In the genomic region with DNA sequence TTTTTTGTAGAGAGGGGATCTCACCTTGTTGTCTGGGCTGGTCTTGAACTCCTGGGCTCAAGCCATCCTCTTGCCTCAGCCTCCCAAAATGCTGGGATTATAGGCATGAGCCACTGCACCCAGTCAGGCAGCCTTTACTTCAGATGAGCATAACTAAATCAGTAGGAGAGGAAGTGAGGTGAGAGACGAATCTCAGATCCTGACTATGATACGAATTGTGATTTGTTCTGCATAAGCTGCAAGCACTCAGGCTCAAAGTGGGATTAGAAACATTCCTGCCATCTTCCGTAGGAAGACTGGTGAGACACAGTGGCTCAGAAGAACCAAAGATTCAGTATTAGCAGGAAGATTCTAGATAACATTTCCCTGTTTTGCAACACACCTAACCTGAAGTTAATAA, we compare ENCODE assay signal across 1 cellular context. TPM values are rescaled to one million over a fixed set of nuclear protein-coding genes. Genes with fewer than 3 reads are reported as not detected.
"Had no signal": no experiment of that assay in that cellular context is flagged by ENCODE, and none has a peak within 500 bp of the region (broad histone marks: within the 10 kb centered on the region; RNA-seq: fewer than 3 reads in every experiment).

No MANE protein-coding gene starts in this region.

RNA-seq across cellular contexts. Expression of gene SKA3, which starts 43.4 kb away (rescaled TPM):
- total RNA-seq: mesenteric fat pad had no signal
